9 cellular contexts compared by ENCODE assay signal in genomic region chr2:104412384-104412783, GRCh38.
DNase-seq lines count a peak whose midpoint lies in the region; ATAC-seq, FAIRE-seq and TF ChIP-seq lines count a peak whose summit lies in the region.
"Had no signal": no experiment of that assay in that cellular context is flagged by ENCODE, and none has a peak within 500 bp of the region (broad histone marks: within the 10 kb centered on the region; RNA-seq: fewer than 3 reads in every experiment).

No MANE protein-coding gene starts in this region.

- H3K4me3 ChIP-seq in Panc1 (ENCODE audit: low read depth in 2 of 2, low read length in 2 of 2): no peak overlapping the region

- ATAC-seq in Panc1: no peak
- no peak for ATAC-seq in stimulated activated memory B cell treated with anti-CD40 and anti-IgM and Interleukin-4, amounts not matched to agents 10 μg/mL and 1 μg/mL and 100 μg/mL, for 72 hours

- no peak for FAIRE-seq in H54 (lab: Jason Lieb, UNC)

- no peaks in the 10 kb centered on the region; the same call in 1 of the 2 replicates for H3K27me3 ChIP-seq in Panc1 (ENCODE audit: control insufficient read depth, insufficient read depth, low read length)

- CTCF ChIA-PET in activated naive CD4-positive, alpha-beta T cell treated with anti-CD3 and anti-CD28 coated beads for 36 hours (lab: Charles Lee): no interaction called here
- CTCF ChIA-PET in Panc1 (lab: Charles Lee): no interaction called here

- no peaks in the 10 kb centered on the region for H3K9me3 Mint-ChIP-seq in activated naive CD4-positive, alpha-beta T cell treated with anti-CD3 and anti-CD28 coated beads for 36 hours
- peaks cover 17% of the 10 kb centered on the region for H3K9me3 Mint-ChIP-seq in HFFc6
- no peaks in the 10 kb centered on the region for H3K9me3 Mint-ChIP-seq in stimulated activated memory B cell treated with anti-CD40 and anti-IgM and Interleukin-4, amounts not matched to agents 10 μg/mL and 1 μg/mL and 100 μg/mL, for 72 hours
- H3K9me3 Mint-ChIP-seq: activated naive CD4-positive, alpha-beta T cell treated with anti-CD3 and anti-CD28 coated beads, Interleukin-2, amount 50 U/mL, for 24 hours had no signal

- no TSS peak for BruUV-seq in Panc1 (replicated peaks; lab: Mats Ljungman, UMichigan)

- POLR2A ChIA-PET in Panc1 (lab: Charles Lee): no interaction called here

- DNase-seq in activated naive CD4-positive, alpha-beta T cell treated with anti-CD3 and anti-CD28 coated beads for 36 hours: peak; percentile 50
- no peak for DNase-seq in activated naive CD4-positive, alpha-beta T cell treated with Interleukin-2 at 50 U/mL for 16 hours
- DNase-seq in HFFc6 (no peak), Panc1 (ENCODE audit: low read depth, low spot score) (peak; percentile 12), iPS-NIHi11 (ENCODE audit: low spot score) (peak; percentile 62), amniotic stem cell (lab: John Stamatoyannopoulos, UW) (no peak), H54 (ENCODE audit: insufficient read length, low spot score) (no peak)

- H3K27me3 Mint-ChIP-seq in activated naive CD4-positive, alpha-beta T cell treated with anti-CD3 and anti-CD28 coated beads for 36 hours (ENCODE audit: low read depth): peaks cover 13% of the 10 kb centered on the region
- no peaks in the 10 kb centered on the region; the same call in 1 of the 2 replicates for H3K27me3 Mint-ChIP-seq in HFFc6 (ENCODE audit: insufficient read depth)
- H3K27me3 Mint-ChIP-seq in stimulated activated memory B cell treated with anti-CD40 and anti-IgM and Interleukin-4, amounts not matched to agents 10 μg/mL and 1 μg/mL and 100 μg/mL, for 72 hours: peaks cover 24% of the 10 kb centered on the region

- no peaks in the 10 kb centered on the region for H3K36me3 Mint-ChIP-seq in activated naive CD4-positive, alpha-beta T cell treated with anti-CD3 and anti-CD28 coated beads for 36 hours (ENCODE audit: low read depth)
- no peaks in the 10 kb centered on the region for H3K36me3 Mint-ChIP-seq in HFFc6 (ENCODE audit: low read depth)
- no peaks in the 10 kb centered on the region for H3K36me3 Mint-ChIP-seq in stimulated activated memory B cell treated with anti-CD40 and anti-IgM and Interleukin-4, amounts not matched to agents 10 μg/mL and 1 μg/mL and 100 μg/mL, for 72 hours
- H3K36me3 Mint-ChIP-seq: activated naive CD4-positive, alpha-beta T cell treated with anti-CD3 and anti-CD28 coated beads, Interleukin-2, amount 50 U/mL, for 24 hours had no signal

- H3K9me3 ChIP-seq in Panc1 (ENCODE audit: control insufficient read depth, insufficient read depth, low read depth, low read length): no peaks in the 10 kb centered on the region

- TF ChIP-seq POLR2A in H54 (IDR thresholded peaks at IDR 0.05; ENCODE audit: low read depth, low read length): no peak

- peak; percentile 53 for TF ChIP-seq CTCF in HFFc6 (IDR thresholded peaks at IDR 0.05)
- peak; percentile 50; the same call in 1 of the 2 replicates for TF ChIP-seq CTCF in Panc1 (IDR thresholded peaks at IDR 0.05)

- no peak overlapping the region for H3K27ac Mint-ChIP-seq in activated naive CD4-positive, alpha-beta T cell treated with anti-CD3 and anti-CD28 coated beads for 36 hours
- H3K27ac Mint-ChIP-seq in HFFc6: no peak overlapping the region
- H3K27ac Mint-ChIP-seq in stimulated activated memory B cell treated with anti-CD40 and anti-IgM and Interleukin-4, amounts not matched to agents 10 μg/mL and 1 μg/mL and 100 μg/mL, for 72 hours: no peak overlapping the region
- H3K27ac Mint-ChIP-seq: activated naive CD4-positive, alpha-beta T cell treated with anti-CD3 and anti-CD28 coated beads, Interleukin-2, amount 50 U/mL, for 24 hours had no signal

- H3K4me1 ChIP-seq in Panc1 (ENCODE audit: control insufficient read depth, insufficient read depth, low read length): no peaks in the 10 kb centered on the region

- no peak overlapping the region for H3K27ac ChIP-seq in Panc1 (ENCODE audit: low read length)

- no peak overlapping the region for H3K4me3 Mint-ChIP-seq in activated naive CD4-positive, alpha-beta T cell treated with anti-CD3 and anti-CD28 coated beads for 36 hours
- no peak overlapping the region for H3K4me3 Mint-ChIP-seq in HFFc6
- no peak overlapping the region for H3K4me3 Mint-ChIP-seq in stimulated activated memory B cell treated with anti-CD40 and anti-IgM and Interleukin-4, amounts not matched to agents 10 μg/mL and 1 μg/mL and 100 μg/mL, for 72 hours
- H3K4me3 Mint-ChIP-seq: activated naive CD4-positive, alpha-beta T cell treated with anti-CD3 and anti-CD28 coated beads, Interleukin-2, amount 50 U/mL, for 24 hours had no signal

- in situ Hi-C loops in Panc1 (cut with HindIII; ENCODE audit: low pct_unique_long_range_greater_than_20kb, low sequenced_read_pairs): no loop called here

- intact Hi-C loops in activated naive CD4-positive, alpha-beta T cell treated with anti-CD3 and anti-CD28 coated beads for 36 hours (cut with micrococcal nuclease): loop anchor here (2.0 to 10.0 kb wide), 5 partner anchors 380 to 1570 kb away; no protein-coding TSS in a partner anchor
- intact Hi-C loops in Panc1 (cut with micrococcal nuclease; ENCODE audit: unreplicated experiment): loop anchor here (10.0 kb wide), 1 partner anchor 458 kb away; no protein-coding TSS in a partner anchor

- no peaks in the 10 kb centered on the region for H3K4me1 Mint-ChIP-seq in activated naive CD4-positive, alpha-beta T cell treated with anti-CD3 and anti-CD28 coated beads for 36 hours (ENCODE audit: low read depth)
- no peaks in the 10 kb centered on the region for H3K4me1 Mint-ChIP-seq in HFFc6 (ENCODE audit: low read depth)
- no peaks in the 10 kb centered on the region for H3K4me1 Mint-ChIP-seq in stimulated activated memory B cell treated with anti-CD40 and anti-IgM and Interleukin-4, amounts not matched to agents 10 μg/mL and 1 μg/mL and 100 μg/mL, for 72 hours
- H3K4me1 Mint-ChIP-seq: activated naive CD4-positive, alpha-beta T cell treated with anti-CD3 and anti-CD28 coated beads, Interleukin-2, amount 50 U/mL, for 24 hours had no signal

- H3K36me3 ChIP-seq in Panc1 (ENCODE audit: control insufficient read depth, insufficient read depth, low read length): no peaks in the 10 kb centered on the region

Comparison
In these comparisons a context has a peak if more than half of its experiments do, and no peak if none do; other contexts are left out.
1. DNase-seq: peak in activated naive CD4-positive, alpha-beta T cell treated with anti-CD3 and anti-CD28 coated beads for 36 hours (single experiment), Panc1 (single experiment) and iPS-NIHi11 (single experiment); none in activated naive CD4-positive, alpha-beta T cell treated with Interleukin-2 at 50 U/mL for 16 hours (single experiment), HFFc6 (single experiment), amniotic stem cell (single experiment) and H54 (single experiment).